ENCODE assay signal across 8 cellular contexts in genomic region chr7:30469303-30469702, GRCh38. TPM values are rescaled to one million over a fixed set of nuclear protein-coding genes. Genes with fewer than 3 reads are reported as not detected.
A peak's percentile ranks its signal among the peaks of the same experiment; 100 is the strongest.
DNase-seq lines count a peak whose midpoint lies in the region; ATAC-seq and TF ChIP-seq lines count a peak whose summit lies in the region.

No MANE protein-coding gene starts in this region.

- H3K9me3 ChIP-seq in breast epithelium, result no peaks in the 10 kb centered on the region

- no peak for TF ChIP-seq POLR2A in breast epithelium (IDR thresholded peaks at IDR 0.05)
- no peak for TF ChIP-seq POLR2A in erythroblast (IDR thresholded peaks at IDR 0.05; ENCODE audit: low read length)

- CTCF ChIA-PET in AG04449 (lab: Yijun Ruan, JAX), result interaction anchor here (0.6 to 2.1 kb wide), 13 partner anchors 9 to 334 kb away, joined by 3 to 38 read pairs (median 4); partner anchors contain the start of genes MTURN and NOD1

- ATAC-seq in GM18858 (IDR thresholded peaks at IDR 0.05; ENCODE audit: unreplicated experiment), result no peak

- intact Hi-C loops in breast epithelium (cut with DNase I; ENCODE audit: low total_unique reads), result no loop called here

- H3K27ac ChIP-seq in breast epithelium, result peak overlapping the region; percentile 82 to 94

- peaks cover 21 to 24% of the 10 kb centered on the region in 2 donors for H3K4me1 ChIP-seq in breast epithelium

- no peaks in the 10 kb centered on the region for H3K27me3 ChIP-seq in breast epithelium

- POLR2A ChIA-PET in AG04449 (lab: Yijun Ruan, JAX), result interaction anchor here (1.0 to 1.7 kb wide), 2 partner anchors 9 to 10 kb away, joined by 3 to 14 read pairs; partner anchors contain the start of gene NOD1

- TF ChIP-seq CTCF in AG04449 (IDR thresholded peaks at IDR 0.05; ENCODE audit: insufficient read depth, low read length, missing control alignments), result peak; percentile 72
- peak in 2 of 3 donors; percentile 34 to 58 for TF ChIP-seq CTCF in breast epithelium (IDR thresholded peaks at IDR 0.05)

- H3K4me3 ChIP-seq in AG04449 (ENCODE audit: low read depth, low read length), result peak overlapping the region; percentile 10; the same call in 1 of the 2 replicates
- H3K4me3 ChIP-seq in breast epithelium, result peak overlapping the region in 2 of 3 donors; percentile 6 to 35

- no peaks in the 10 kb centered on the region for H3K36me3 ChIP-seq in breast epithelium

- DNase-seq in AG04449 (ENCODE audit: low read depth, low spot score) (peak; percentile 100), Kasumi-1 (lab: John Stamatoyannopoulos, UW) (peak; percentile 40 to 48), breast epithelium (ENCODE audit: low spot score in 2 of 2) (peak; percentile 72 to 93), iris pigment epithelial cell (ENCODE audit: low read depth) (peak; percentile 100), smooth muscle cell of the brain vasculature (ENCODE audit: low read depth, low spot score) (peak; percentile 83), AML-193 (lab: John Stamatoyannopoulos, UW) (no peak), erythroblast (lab: John Stamatoyannopoulos, UW) (no peak)

RNA-seq across cellular contexts. Expression of gene NOD1, which starts 9.3 kb away (rescaled TPM):
- 10 to 100 TPM; 11.2 to 34.4 (median 21.4) TPM for total RNA-seq in breast epithelium

RNA-seq across cellular contexts. Expression of gene GGCT, which starts 35.3 kb away (rescaled TPM):
- total RNA-seq in breast epithelium, result 10 to 100 TPM; 25.3 to 59.6 (median 44.6) TPM

Comparison
In these comparisons a context has a peak if more than half of its experiments do, and no peak if none do; other contexts are left out.
1. DNase-seq: peak in AG04449 (single experiment), Kasumi-1 (2 of 2), breast epithelium (2 of 2), iris pigment epithelial cell (single experiment) and smooth muscle cell of the brain vasculature (single experiment); none in AML-193 (0 of 2) and erythroblast (0 of 2).